25 cellular contexts compared by ENCODE assay signal in genomic region chr14:33598582-33598981, GRCh38.
DNase-seq lines count a peak whose midpoint lies in the region; ATAC-seq, FAIRE-seq and TF ChIP-seq lines count a peak whose summit lies in the region.
"Had no signal": no experiment of that assay in that cellular context is flagged by ENCODE, and none has a peak within 500 bp of the region (broad histone marks: within the 10 kb centered on the region; RNA-seq: fewer than 3 reads in every experiment).

No MANE protein-coding gene starts in this region.

- FAIRE-seq in GM12878 (lab: Jason Lieb, UNC): no peak
- FAIRE-seq: A549, D721Med, GM12892, GM19239, H54 had no signal

- H3K36me3 Mint-ChIP-seq in neural progenitor cell: no peaks in the 10 kb centered on the region
- H3K36me3 Mint-ChIP-seq: CD14-positive monocyte; CD8-positive, alpha-beta memory T cell had no signal

- TF ChIP-seq EP300 in GM12878 (IDR thresholded peaks at IDR 0.05; ENCODE audit: borderline replicate concordance in 1 of 2, control insufficient read depth in 1 of 2, low read depth in 2 of 2, low read length in 2 of 2): no peak

- H3K9ac ChIP-seq in HUES48 (ENCODE audit: low read depth, low read length) (no peak overlapping the region), GM12878 (ENCODE audit: control insufficient read depth, insufficient read depth, low read length) (no peak overlapping the region), neural progenitor cell (no peak overlapping the region)
- H3K9ac ChIP-seq: BLaER1 treated with 17β-estradiol and CSF1 and Interleukin-3, amounts not matched to agents 10 nM and 100 nM had no signal

- no peak for TF ChIP-seq RAD21 in GM12878 (IDR thresholded peaks at IDR 0.05; ENCODE audit: insufficient read depth, low read depth, low read length)

- RAD21 ChIA-PET in GM12878 (lab: Charles Lee; ENCODE audit: unreplicated experiment): interaction anchor here (0.9 to 6.1 kb wide), 8 partner anchors 8 to 77 kb away, joined by 3 to 44 read pairs (median 4); no protein-coding TSS in a partner anchor

- H3K9me3 ChIP-seq in HUES48 (ENCODE audit: control insufficient read depth, insufficient read depth, low read length): no peaks in the 10 kb centered on the region
- no peaks in the 10 kb centered on the region for H3K9me3 ChIP-seq in GM12878 (replicated peaks; ENCODE audit: control insufficient read depth, insufficient read depth, low read length)
- no peaks in the 10 kb centered on the region for H3K9me3 ChIP-seq in neural progenitor cell (ENCODE audit: low read depth)
- H3K9me3 ChIP-seq: A549; BE2C; BLaER1 treated with 17β-estradiol and CSF1 and Interleukin-3, amounts not matched to agents 10 nM and 100 nM; HAP-1 had no signal

- H3K4me3 Mint-ChIP-seq in neural progenitor cell: no peak overlapping the region
- H3K4me3 Mint-ChIP-seq: CD14-positive monocyte; CD4-positive, alpha-beta T cell; CD8-positive, alpha-beta memory T cell; HFFc6 had no signal

- H3K36me3 ChIP-seq in HUES48 (ENCODE audit: control insufficient read depth, insufficient read depth, low read length): no peaks in the 10 kb centered on the region
- H3K36me3 ChIP-seq in GM12878 (ENCODE audit: control insufficient read depth in 2 of 2, insufficient read depth in 2 of 2, low read length in 1 of 2): no peaks in the 10 kb centered on the region
- no peaks in the 10 kb centered on the region for H3K36me3 ChIP-seq in neural progenitor cell
- H3K36me3 ChIP-seq: BE2C; BLaER1 treated with 17β-estradiol and CSF1 and Interleukin-3, amounts not matched to agents 10 nM and 100 nM; HAP-1 had no signal

- H3K9me3 Mint-ChIP-seq in neural progenitor cell: no peaks in the 10 kb centered on the region
- H3K9me3 Mint-ChIP-seq: CD4-positive, alpha-beta T cell had no signal

- H3K79me2 ChIP-seq in GM12878 (ENCODE audit: control insufficient read depth, insufficient read depth, low read length) (no peaks in the 10 kb centered on the region), neural progenitor cell (ENCODE audit: low read depth) (no peaks in the 10 kb centered on the region)

- H3K27ac Mint-ChIP-seq in neural progenitor cell: no peak overlapping the region
- H3K27ac Mint-ChIP-seq: CD14-positive monocyte; CD4-positive, alpha-beta T cell; CD8-positive, alpha-beta memory T cell; HFFc6 had no signal

- ATAC-seq in GM12878: no peak
- no peak for ATAC-seq in GM21737 (IDR thresholded peaks at IDR 0.05; ENCODE audit: unreplicated experiment)
- ATAC-seq: A549 had no signal

- SMC1A ChIA-PET in GM12878 (lab: Charles Lee; ENCODE audit: uncharacterized antibody, unreplicated experiment): interaction anchor here (0.6 to 12.4 kb wide), 20 partner anchors 9 to 194 kb away, joined by 3 to 103 read pairs (median 4); no protein-coding TSS in a partner anchor

- peak overlapping the region; percentile 58 for H3K27ac ChIP-seq in HUES48 (ENCODE audit: low read depth, low read length)
- no peak overlapping the region for H3K27ac ChIP-seq in GM12878 (ENCODE audit: control insufficient read depth, insufficient read depth)
- no peak overlapping the region for H3K27ac ChIP-seq in neural progenitor cell
- H3K27ac ChIP-seq: A549; BLaER1 treated with 17β-estradiol and CSF1 and Interleukin-3, amounts not matched to agents 10 nM and 100 nM had no signal

- H3F3A ChIP-seq in neural progenitor cell (ENCODE audit: low read depth): no peaks in the 10 kb centered on the region

- DNase-seq in GM12878 (ENCODE audit: low read depth, low spot score) (no peak), neural progenitor cell (ENCODE audit: low spot score) (no peak), HT-29 (ENCODE audit: low spot score) (no peak), DMS 273 (lab: John Stamatoyannopoulos, UW; ENCODE audit: unreplicated experiment) (no peak), GOT3 (lab: John Stamatoyannopoulos, UW) (no peak)
- DNase-seq: 8988T; ACHN; AML-193; BE2C; CD4-positive, alpha-beta T cell; CD8-positive, alpha-beta memory T cell; DMS53; DMS79 treated with DMSO at 0.1 percent for 48 hours; GF-D8; HFFc6 had no signal

- H3K4me1 ChIP-seq in HUES48 (ENCODE audit: control insufficient read depth, insufficient read depth, low read length): peaks cover 15% of the 10 kb centered on the region
- no peaks in the 10 kb centered on the region for H3K4me1 ChIP-seq in GM12878 (ENCODE audit: control insufficient read depth, insufficient read depth, low read length)
- H3K4me1 ChIP-seq in neural progenitor cell: peaks cover 20% of the 10 kb centered on the region
- H3K4me1 ChIP-seq: A549; BLaER1 treated with 17β-estradiol and CSF1 and Interleukin-3, amounts not matched to agents 10 nM and 100 nM; HAP-1 had no signal

- TF ChIP-seq CTCF in GM12878 (IDR thresholded peaks at IDR 0.05 in 2 of 3, conservative IDR thresholded peaks at IDR 0.05 in 1 of 3; ENCODE audit: control insufficient read depth in 2 of 3, extremely low read depth in 1 of 3, insufficient read depth in 1 of 3, low read depth in 3 of 3, low read length in 3 of 3): no peak
- TF ChIP-seq CTCF in neural progenitor cell (IDR thresholded peaks at IDR 0.05): no peak

- 41% methylated on average over 2 of the region's 2 CpGs for WGBS in GM12878 (ENCODE audit: insufficient coverage, insufficient replicate concordance, low lambda C conversion rate, missing lambda C conversion rate)

- in situ Hi-C loops in GM12878 (cut with MboI): no loop called here

- TF ChIP-seq POLR2A in GM12878 (IDR thresholded peaks at IDR 0.05; ENCODE audit: low read depth, low read length): no peak

- peaks cover 6% of the 10 kb centered on the region for H3K4me1 Mint-ChIP-seq in neural progenitor cell
- H3K4me1 Mint-ChIP-seq: CD14-positive monocyte; CD8-positive, alpha-beta memory T cell had no signal

- POLR2A ChIA-PET in GM12878 (lab: Charles Lee): interaction anchor here (0.6 to 2.9 kb wide), 5 partner anchors 10 to 246 kb away, joined by 3 to 12 read pairs (median 6); no protein-coding TSS in a partner anchor

- H4K20me1 ChIP-seq in GM12878 (ENCODE audit: control insufficient read depth, insufficient read depth) (no peaks in the 10 kb centered on the region), neural progenitor cell (ENCODE audit: low read depth) (no peaks in the 10 kb centered on the region)
- H4K20me1 ChIP-seq: BLaER1 treated with 17β-estradiol and CSF1 and Interleukin-3, amounts not matched to agents 10 nM and 100 nM had no signal

- H3K4me3 ChIP-seq in HUES48 (ENCODE audit: low read depth, low read length): no peak overlapping the region
- no peak overlapping the region for H3K4me3 ChIP-seq in GM12878
- no peak overlapping the region for H3K4me3 ChIP-seq in neural progenitor cell
- H3K4me3 ChIP-seq: A549; BLaER1 treated with 17β-estradiol and CSF1 and Interleukin-3, amounts not matched to agents 10 nM and 100 nM; HAP-1 had no signal

- BruUV-seq in GM12878 (replicated peaks; lab: Mats Ljungman, UMichigan): no TSS peak

- H3K4me2 ChIP-seq in GM12878 (ENCODE audit: control insufficient read depth, insufficient read depth): no peak overlapping the region
- H3K4me2 ChIP-seq in neural progenitor cell: no peak overlapping the region
- H3K4me2 ChIP-seq: A549; BLaER1 treated with 17β-estradiol and CSF1 and Interleukin-3, amounts not matched to agents 10 nM and 100 nM had no signal

- H2AFZ ChIP-seq in GM12878 (ENCODE audit: control insufficient read depth, low read depth, low read length) (no peak overlapping the region), neural progenitor cell (replicated peaks) (peak overlapping the region; percentile 1)

- H3K27me3 ChIP-seq in HUES48 (ENCODE audit: control insufficient read depth, insufficient read depth, low read length) (no peaks in the 10 kb centered on the region), GM12878 (replicated peaks in 1 of 2; ENCODE audit: control insufficient read depth in 2 of 2, insufficient read depth in 2 of 2, low read length in 1 of 2) (no peaks in the 10 kb centered on the region), neural progenitor cell (no peaks in the 10 kb centered on the region)
- H3K27me3 ChIP-seq: BE2C; BLaER1 treated with 17β-estradiol and CSF1 and Interleukin-3, amounts not matched to agents 10 nM and 100 nM had no signal

- intact Hi-C loops in GM12878 (cut with micrococcal nuclease; ENCODE audit: unreplicated experiment): no loop called here

- CTCF ChIA-PET in GM12878 (lab: Yijun Ruan, JAX): interaction anchor here (0.5 to 3.6 kb wide), 8 partner anchors 10 to 990 kb away, joined by 3 to 11 read pairs (median 8); no protein-coding TSS in a partner anchor

- peaks cover 2% of the 10 kb centered on the region for H3K27me3 Mint-ChIP-seq in neural progenitor cell (ENCODE audit: insufficient read depth, low read depth)
- H3K27me3 Mint-ChIP-seq: CD8-positive, alpha-beta memory T cell had no signal

TF ChIP-seq in GM12878, 131 proteins besides CTCF, POLR2A, EP300 and RAD21:
- TF ChIP-seq MTA3 (IDR thresholded peaks at IDR 0.05; ENCODE audit: borderline replicate concordance, low read length) (no peak), NR2C1 (IDR thresholded peaks at IDR 0.05) (0 out of 2 replicates have a peak, but pooled peaks have one; percentile 5)
